10 cellular contexts compared by ENCODE assay signal in the genomic region with DNA sequence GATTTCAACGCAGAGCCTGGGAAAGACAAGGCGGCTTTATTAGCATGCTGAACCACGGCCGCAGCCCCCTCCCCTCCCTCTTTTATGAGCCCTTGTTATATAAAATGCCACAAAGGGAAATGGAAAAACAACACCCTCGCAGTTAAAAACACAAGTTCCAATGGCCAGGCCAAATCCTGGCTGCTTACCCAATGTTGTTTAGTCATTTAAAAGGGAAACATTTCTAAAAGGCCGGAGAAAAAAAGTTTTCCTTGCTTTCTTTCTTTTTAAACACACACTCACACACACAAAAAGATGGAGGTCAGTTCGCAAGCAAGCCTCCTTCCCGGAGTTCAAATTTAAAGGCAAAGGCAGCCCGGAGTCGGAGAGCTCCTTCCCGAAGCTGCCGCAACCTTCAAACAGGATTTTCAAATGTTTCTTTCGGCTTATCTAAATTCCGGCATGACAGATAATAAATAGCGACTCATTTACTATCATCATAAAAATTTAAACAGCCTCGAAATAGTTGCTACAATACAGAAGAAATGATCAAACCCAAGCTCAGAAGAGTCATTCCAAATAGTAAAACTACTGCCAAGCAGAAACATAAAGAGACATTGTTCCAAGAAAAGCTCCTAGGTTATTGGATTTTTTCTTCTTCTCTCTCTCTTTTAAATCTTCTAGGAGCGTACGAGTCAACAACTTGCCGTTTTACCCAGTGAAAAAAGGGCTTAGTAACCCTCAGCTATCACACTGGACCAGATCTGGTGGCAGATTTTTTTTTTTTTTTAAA. TPM values are rescaled to one million over a fixed set of nuclear protein-coding genes. Genes with fewer than 3 reads are reported as not detected.
DNase-seq lines count a peak whose midpoint lies in the region; ATAC-seq, FAIRE-seq and TF ChIP-seq lines count a peak whose summit lies in the region.
"Had no signal": no experiment of that assay in that cellular context is flagged by ENCODE, and none has a peak within 500 bp of the region (broad histone marks: within the 10 kb centered on the region; RNA-seq: fewer than 3 reads in every experiment).

No MANE protein-coding gene starts in this region.

- H3K9me3 Mint-ChIP-seq in GM23338 (no peaks in the 10 kb centered on the region), immature natural killer cell (peaks cover 0 to 3% (median 0%) of the 10 kb centered on the region in 6 donors)
- H3K9me3 Mint-ChIP-seq in activated naive CD8-positive, alpha-beta T cell treated with anti-CD3 and anti-CD28 coated beads, Interleukin-2, amount 50 U/mL, for 24 hours = no peaks in the 10 kb centered on the region

- H3K4me1 ChIP-seq in GM23338 (ENCODE audit: insufficient read depth) (peaks cover 55% of the 10 kb centered on the region), sigmoid colon (peaks cover 0 to 45% (median 41%) of the 10 kb centered on the region in 4 donors), foreskin keratinocyte (no peaks in the 10 kb centered on the region), small intestine (ENCODE audit: control insufficient read depth in 2 of 2, insufficient read depth in 1 of 2, low read depth in 1 of 2, low read length in 1 of 2) (no peaks in the 10 kb centered on the region)

- no peak for TF ChIP-seq EP300 in sigmoid colon (IDR thresholded peaks at IDR 0.05)

- TF ChIP-seq CTCF in GM23338 (conservative IDR thresholded peaks at IDR 0.05; ENCODE audit: low read depth in 2 of 2) (no peak), sigmoid colon (IDR thresholded peaks at IDR 0.05) (no peak), foreskin keratinocyte (conservative IDR thresholded peaks at IDR 0.05) (no peak)

- no peaks in the 10 kb centered on the region for H3K9me2 ChIP-seq in GM23338 (ENCODE audit: insufficient read depth)

- H3K27ac ChIP-seq in GM23338 (ENCODE audit: low read depth) (peak overlapping the region; percentile 91), sigmoid colon (peak overlapping the region in 3 of 4 donors; percentile 50 to 88 (median 55)), foreskin keratinocyte (no peak overlapping the region), small intestine (ENCODE audit: low read depth in 1 of 2, low read length in 1 of 2) (no peak overlapping the region)

- peak; percentile 28 for DNase-seq in GM23338 (ENCODE audit: low spot score)
- DNase-seq in activated naive CD8-positive, alpha-beta T cell treated with anti-CD3 and anti-CD28 coated beads, Interleukin-2, amount 50 U/mL, for 24 hours = no peak
- DNase-seq in immature natural killer cell = no peak
- DNase-seq in sigmoid colon = no peak
- no peak for DNase-seq in foreskin keratinocyte
- no peak for DNase-seq in activated CD8-positive, alpha-beta memory T cell treated with anti-CD3 and anti-CD28 coated beads, Interleukin-2, amount 50 U/mL, for 48 hours
- no peak for DNase-seq in small intestine

- peaks cover 57% of the 10 kb centered on the region for H3K4me1 Mint-ChIP-seq in GM23338
- H3K4me1 Mint-ChIP-seq in activated naive CD8-positive, alpha-beta T cell treated with anti-CD3 and anti-CD28 coated beads, Interleukin-2, amount 50 U/mL, for 24 hours = peaks cover 12% of the 10 kb centered on the region
- H3K4me1 Mint-ChIP-seq in immature natural killer cell = peaks cover 13 to 20% of the 10 kb centered on the region in 2 donors

- no peak for TF ChIP-seq POLR2A in sigmoid colon (IDR thresholded peaks at IDR 0.05)

- H3K4me2 ChIP-seq in GM23338 = peak overlapping the region; percentile 79

- H3K36me3 ChIP-seq in GM23338 (ENCODE audit: insufficient read depth) (peaks cover 11% of the 10 kb centered on the region), sigmoid colon (no peaks in the 10 kb centered on the region), small intestine (ENCODE audit: control insufficient read depth in 2 of 2, insufficient read depth in 2 of 2, low read length in 2 of 2) (no peaks in the 10 kb centered on the region)

- no peak for FAIRE-seq in small intestine (lab: Jason Lieb, UNC)
- FAIRE-seq: frontal cortex, TTC549 had no signal

- H3K27me3 Mint-ChIP-seq in GM23338 (ENCODE audit: insufficient read depth, low read depth, poor library complexity) (peaks cover 21% of the 10 kb centered on the region), immature natural killer cell (ENCODE audit: low read depth in 3 of 3) (peaks cover 14 to 21% (median 19%) of the 10 kb centered on the region in 3 donors)
- peaks cover 53% of the 10 kb centered on the region for H3K27me3 Mint-ChIP-seq in activated naive CD8-positive, alpha-beta T cell treated with anti-CD3 and anti-CD28 coated beads, Interleukin-2, amount 50 U/mL, for 24 hours

- H3K4me3 ChIP-seq in GM23338 (peak overlapping the region; percentile 63), sigmoid colon (peak overlapping the region in 3 of 4 donors; percentile 41 to 58 (median 55)), small intestine (ENCODE audit: low read depth in 1 of 2, low read length in 2 of 2) (no peak overlapping the region)

- H3K27me3 ChIP-seq in GM23338 (ENCODE audit: insufficient read depth) (no peaks in the 10 kb centered on the region), sigmoid colon (peaks cover 26 to 88% (median 53%) of the 10 kb centered on the region in 3 donors), foreskin keratinocyte (peaks cover 65% of the 10 kb centered on the region), small intestine (ENCODE audit: control insufficient read depth in 2 of 2, insufficient read depth in 2 of 2, low read length in 2 of 2) (peaks cover 19 to 34% of the 10 kb centered on the region in 2 donors)

- H3K4me3 Mint-ChIP-seq in GM23338 (peak overlapping the region; percentile 91), immature natural killer cell (peak overlapping the region; percentile 36 to 73 (median 65))
- peak overlapping the region; percentile 42 for H3K4me3 Mint-ChIP-seq in activated naive CD8-positive, alpha-beta T cell treated with anti-CD3 and anti-CD28 coated beads, Interleukin-2, amount 50 U/mL, for 24 hours

- 0 out of 2 replicates have a peak, but pooled peaks cover 16% of the 10 kb centered on the region for H3F3A ChIP-seq in GM23338 (replicated peaks; ENCODE audit: low read depth)

- ATAC-seq in GM23338 = no peak
- no peak for ATAC-seq in activated naive CD8-positive, alpha-beta T cell treated with anti-CD3 and anti-CD28 coated beads, Interleukin-2, amount 50 U/mL, for 24 hours
- no peak for ATAC-seq in foreskin keratinocyte
- no peak for ATAC-seq in HG03280 (IDR thresholded peaks at IDR 0.05; ENCODE audit: unreplicated experiment)

- no peak overlapping the region for H2AFZ ChIP-seq in GM23338

- whole genome bisulfite sequencing in sigmoid colon, 2 donors = 3 to 6% methylated on average over 19 of the region's 19 CpGs
- WGBS in small intestine, 3 donors = 4 to 11% (median 5%) methylated on average over 19 of the region's 19 CpGs

- H3K27ac Mint-ChIP-seq in GM23338 (peak overlapping the region; percentile 95), immature natural killer cell (no peak overlapping the region)
- no peak overlapping the region for H3K27ac Mint-ChIP-seq in activated naive CD8-positive, alpha-beta T cell treated with anti-CD3 and anti-CD28 coated beads, Interleukin-2, amount 50 U/mL, for 24 hours

- intact Hi-C loops in sigmoid colon (cut with DNase I) = no loop called here

- peaks cover 57% of the 10 kb centered on the region for H3K36me3 Mint-ChIP-seq in GM23338 (ENCODE audit: low read depth)
- H3K36me3 Mint-ChIP-seq in activated naive CD8-positive, alpha-beta T cell treated with anti-CD3 and anti-CD28 coated beads, Interleukin-2, amount 50 U/mL, for 24 hours (ENCODE audit: low read depth) = no peaks in the 10 kb centered on the region
- peaks cover 0 to 4% (median 0%) of the 10 kb centered on the region in 3 donors for H3K36me3 Mint-ChIP-seq in immature natural killer cell

- H4K20me1 ChIP-seq in GM23338 (replicated peaks; ENCODE audit: insufficient read depth) = peaks cover 38% of the 10 kb centered on the region

- peaks cover 72% of the 10 kb centered on the region for H3K79me2 ChIP-seq in GM23338 (replicated peaks; ENCODE audit: insufficient read depth)

- no peaks in the 10 kb centered on the region for H3K9me3 ChIP-seq in sigmoid colon
- no peaks in the 10 kb centered on the region for H3K9me3 ChIP-seq in small intestine (ENCODE audit: control insufficient read depth, low read depth)

TF ChIP-seq in GM23338, 12 proteins besides CTCF, POLR2A, EP300 and RAD21:
- no peak for TF ChIP-seq ZNF114 (CRISPR knock-in tag; IDR thresholded peaks at IDR 0.05)
TF ChIP-seq in GM23338: peak in this region for 0.

RNA-seq across cellular contexts. Expression of gene PHF21B, which starts 3.5 kb away (rescaled TPM):
- total RNA-seq in GM23338 (2014; rRNA removed; shearing (Covaris generic)) = 127 and 149 TPM in 2 replicates
- polyA plus RNA-seq in GM23338 (2016; fragmentation: Nextera tagmentation; extraction: Ambion mirVana) (16.5 and 20.6 TPM in 2 replicates), immature natural killer cell (not detected), sigmoid colon (under 1 TPM in 1 of 3 donors, not detected in 2; 0.13 TPM), foreskin keratinocyte (0.10 and 0.12 TPM in 2 replicates), small intestine (under 1 TPM in 1 of 3 donors, not detected in 2; 0.09 TPM)
- total RNA-seq in sigmoid colon (under 1 TPM in 2 of 4 donors, not detected in 2; 0.28 to 0.66 TPM), foreskin keratinocyte (0.14 and 0.27 TPM in 2 replicates)

Comparison
In these comparisons a context has a peak if more than half of its experiments do, and no peak if none do; other contexts are left out.
1. H3K27ac ChIP-seq: peak in GM23338 (single experiment) and sigmoid colon (3 of 4); none in foreskin keratinocyte (single experiment) and small intestine (0 of 2).
2. H3K4me3 ChIP-seq: peak in GM23338 (single experiment) and sigmoid colon (3 of 4); none in small intestine (0 of 2).
3. Peak in every context shown above with its lines, with median percentiles within 50 percentile points of each other: H3K4me3 Mint-ChIP-seq.